In genomic region chr11:13367115-13367514, GRCh38 we compare ENCODE assay signal across 2 cellular contexts.
TF ChIP-seq lines count a peak whose summit lies in the region.

No MANE protein-coding gene starts in this region.

TF ChIP-seq in HepG2, 621 proteins besides CTCF, POLR2A, EP300 and RAD21:
- no peak for TF ChIP-seq ZNF326 (CRISPR knock-in tag; IDR thresholded peaks at IDR 0.05; ENCODE audit: borderline replicate concordance)
- TF ChIP-seq LBX2 (CRISPR knock-in tag; IDR thresholded peaks at IDR 0.05; ENCODE audit: borderline replicate concordance): no peak
- TF ChIP-seq ZNF644 (CRISPR knock-in tag; IDR thresholded peaks at IDR 0.05; ENCODE audit: low read depth): no peak
- no peak for TF ChIP-seq ZNF496 (CRISPR knock-in tag; IDR thresholded peaks at IDR 0.05; ENCODE audit: insufficient replicate concordance)
- no peak for TF ChIP-seq ATM (IDR thresholded peaks at IDR 0.05; ENCODE audit: borderline replicate concordance)
- no peak for TF ChIP-seq FLYWCH1 (CRISPR knock-in tag; IDR thresholded peaks at IDR 0.05)

TF ChIP-seq in IMR-90, 13 proteins besides CTCF, POLR2A, EP300 and RAD21:
- TF ChIP-seq BHLHE40 (IDR thresholded peaks at IDR 0.05; ENCODE audit: low read depth, low read length): no peak
- no peak for TF ChIP-seq CEBPB (IDR thresholded peaks at IDR 0.05; ENCODE audit: low read depth, low read length)
- no peak for TF ChIP-seq MXI1 (IDR thresholded peaks at IDR 0.05; ENCODE audit: borderline replicate concordance, low read depth, low read length)
- TF ChIP-seq NFE2L2 (IDR thresholded peaks at IDR 0.05; ENCODE audit: low read depth, low read length): no peak
- no peak for TF ChIP-seq SMC3 (IDR thresholded peaks at IDR 0.05; ENCODE audit: low read depth, low read length)
- no peak for TF ChIP-seq FOS (IDR thresholded peaks at IDR 0.05; ENCODE audit: low read depth, low read length)
- TF ChIP-seq RFX5 (IDR thresholded peaks at IDR 0.05; ENCODE audit: low read depth, low read length): no peak
- no peak for TF ChIP-seq ELK1 (IDR thresholded peaks at IDR 0.05; ENCODE audit: borderline replicate concordance, low read depth, low read length)
- no peak for TF ChIP-seq CHD1 (IDR thresholded peaks at IDR 0.05; ENCODE audit: low read depth, low read length)
- no peak for TF ChIP-seq RCOR1 (IDR thresholded peaks at IDR 0.05; ENCODE audit: insufficient replicate concordance, low read length)
- TF ChIP-seq MAFK (IDR thresholded peaks at IDR 0.05; ENCODE audit: low read depth, low read length): no peak
- no peak for TF ChIP-seq USF2 (IDR thresholded peaks at IDR 0.05; ENCODE audit: low read depth, low read length)
- TF ChIP-seq MAZ (IDR thresholded peaks at IDR 0.05; ENCODE audit: borderline replicate concordance, low read depth, low read length): no peak
